In the genomic region with DNA sequence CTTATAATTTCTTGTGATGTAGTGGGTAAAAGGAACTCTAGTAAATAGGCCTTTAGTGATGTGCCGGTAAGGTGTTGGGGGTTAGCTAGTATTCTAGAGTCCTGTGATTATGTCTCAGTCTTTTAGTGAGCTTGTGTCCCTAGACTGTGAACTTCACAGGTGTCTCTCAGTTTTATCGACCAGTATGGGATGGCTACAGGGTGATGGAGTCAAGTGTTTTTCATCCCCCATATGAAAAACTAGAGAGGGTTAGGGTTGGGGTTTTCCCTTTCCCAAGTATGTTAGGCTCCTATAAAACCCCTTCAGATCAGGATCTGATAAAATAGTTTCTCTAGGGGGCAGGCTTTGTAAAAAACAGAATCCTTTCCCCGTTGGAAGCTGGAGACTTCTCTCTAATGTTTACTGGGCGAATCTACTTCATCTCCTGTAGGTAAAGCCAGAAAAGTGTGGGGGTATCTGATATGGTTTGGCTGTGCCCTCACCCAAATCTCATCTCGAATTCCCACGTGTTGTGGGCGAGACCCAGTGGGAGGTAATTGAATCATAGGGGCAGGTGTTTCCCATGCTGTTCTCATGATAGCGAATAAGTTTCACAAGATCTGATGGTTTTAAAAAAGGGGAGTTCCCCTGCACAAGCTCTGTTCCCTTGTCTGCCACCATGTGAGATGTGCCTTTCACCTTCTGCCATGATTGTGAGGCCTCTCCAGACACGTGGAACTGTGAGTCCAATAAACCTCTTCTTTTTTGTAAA, we compare ENCODE assay signal across 20 cellular contexts.
"Had no signal": no experiment of that assay in that cellular context is flagged by ENCODE, and none has a peak within 500 bp of the region (broad histone marks: within the 10 kb centered on the region; RNA-seq: fewer than 3 reads in every experiment).

No MANE protein-coding gene starts in this region.

- H3K4me1 Mint-ChIP-seq: naive B cell had no signal

- H3K9me3 Mint-ChIP-seq: WTC11 had no signal

- DNase-seq: activated CD4-positive, alpha-beta T cell treated with anti-CD3 and anti-CD28 coated beads, Interleukin-2, amount 50 U/mL, for 1 hour; activated CD8-positive, alpha-beta memory T cell treated with anti-CD3 and anti-CD28 coated beads, Interleukin-2, amount 10 ng/mL, durations not matched to agents 7 days and 5 days; aorta; cortex of kidney; effector CD4-positive, alpha-beta T cell; esophagus squamous epithelium; hippocampal formation; naive B cell; SHP77 treated with DMSO at 0.1 percent for 48 hours; sigmoid colon; spleen; stimulated activated CD8-positive, alpha-beta memory T cell treated with anti-CD3 and anti-CD28 coated beads, Interleukin-4, amount 100 ng/mL, for 48 hours; stomach; T-helper 1 cell; testis; upper lobe of left lung had no signal

- H3K27ac Mint-ChIP-seq: activated CD8-positive, alpha-beta memory T cell treated with anti-CD3 and anti-CD28 coated beads, Interleukin-2, amount 10 ng/mL, durations not matched to agents 7 days and 5 days; activated T-helper 1 cell treated with anti-CD3 and anti-CD28 coated beads, Interleukin-12 subunit alpha, Interleukin-12 subunit beta, Interleukin-2, Interleukin-4 antibody, amounts not matched to agents 30 ng/mL and 10 ng/mL and 1 ng/mL, durations not matched to agents 14 hours and 24 hours and 36 hours; WTC11 had no signal

- H3K36me3 Mint-ChIP-seq: activated CD8-positive, alpha-beta memory T cell treated with anti-CD3 and anti-CD28 coated beads, Interleukin-2, amount 10 ng/mL, durations not matched to agents 7 days and 5 days; naive B cell; WTC11 had no signal

- H3K4me3 Mint-ChIP-seq: activated CD8-positive, alpha-beta memory T cell treated with anti-CD3 and anti-CD28 coated beads, Interleukin-2, amount 10 ng/mL, durations not matched to agents 7 days and 5 days; activated T-helper 1 cell treated with anti-CD3 and anti-CD28 coated beads, Interleukin-12 subunit alpha, Interleukin-12 subunit beta, Interleukin-2, Interleukin-4 antibody, amounts not matched to agents 30 ng/mL and 10 ng/mL and 1 ng/mL, durations not matched to agents 14 hours and 24 hours and 36 hours; naive B cell; WTC11 had no signal

- ATAC-seq: activated CD8-positive, alpha-beta memory T cell treated with anti-CD3 and anti-CD28 coated beads, Interleukin-2, amount 10 ng/mL, durations not matched to agents 7 days and 5 days; left lobe of liver; SK-N-SH treated with all-trans-retinoic acid at 6 μM for 48 hours; WTC11 had no signal
